15 cellular contexts compared by ENCODE assay signal in genomic region chr5:72441094-72441723, GRCh38.
DNase-seq lines count a peak whose midpoint lies in the region; ATAC-seq and TF ChIP-seq lines count a peak whose summit lies in the region.
"Had no signal": no experiment of that assay in that cellular context is flagged by ENCODE, and none has a peak within 500 bp of the region (broad histone marks: within the 10 kb centered on the region; RNA-seq: fewer than 3 reads in every experiment).

No MANE protein-coding gene starts in this region.

- H3K27ac Mint-ChIP-seq in endothelial cell (ENCODE audit: unreplicated experiment), result no peak overlapping the region
- H3K27ac Mint-ChIP-seq: nephron progenitor cell had no signal

- H3K4me3 ChIP-seq in psoas muscle (no peak overlapping the region), mesendoderm (ENCODE audit: low read length) (no peak overlapping the region)
- H3K4me3 ChIP-seq: HAP-1 had no signal

- H2BK15ac ChIP-seq in mesendoderm (replicated peaks; ENCODE audit: low read depth), result no peak overlapping the region

- H3K4me1 Mint-ChIP-seq in endothelial cell (ENCODE audit: unreplicated experiment), result peaks cover 27% of the 10 kb centered on the region

- H3K27me3 ChIP-seq in psoas muscle (ENCODE audit: insufficient read depth in 3 of 3, low read length in 2 of 3) (no peaks in the 10 kb centered on the region), mesendoderm (ENCODE audit: insufficient read depth, low read length, poor library complexity) (no peaks in the 10 kb centered on the region)
- H3K27me3 ChIP-seq: BE2C had no signal

- H3K23ac ChIP-seq in mesendoderm (ENCODE audit: low read length), result no peak overlapping the region

- H3K4ac ChIP-seq in mesendoderm (ENCODE audit: low read depth, low read length), result no peak overlapping the region

- H3K4me1 ChIP-seq in psoas muscle, result peaks cover 57% of the 10 kb centered on the region
- H3K4me1 ChIP-seq in mesendoderm (ENCODE audit: control insufficient read depth, low read depth, low read length), result no peaks in the 10 kb centered on the region
- H3K4me1 ChIP-seq: HAP-1 had no signal

- TF ChIP-seq CTCF in endothelial cell (IDR thresholded peaks at IDR 0.05; ENCODE audit: unreplicated experiment), result no peak
- TF ChIP-seq CTCF in psoas muscle (IDR thresholded peaks at IDR 0.05), result no peak

- no peak overlapping the region for H2BK5ac ChIP-seq in mesendoderm (ENCODE audit: low read length)

- H2AK5ac ChIP-seq in mesendoderm (ENCODE audit: low read length), result no peak overlapping the region

- no peak overlapping the region for H3K56ac ChIP-seq in mesendoderm (ENCODE audit: low read length)

- no peak overlapping the region for H4K8ac ChIP-seq in mesendoderm (ENCODE audit: low read depth, low read length)

- H3K9me3 ChIP-seq in psoas muscle, result no peaks in the 10 kb centered on the region
- H3K9me3 ChIP-seq: BE2C, HAP-1 had no signal

- peak; percentile 14 for DNase-seq in Daoy (ENCODE audit: low read depth)
- peak; percentile 51 for DNase-seq in LHCN-M2 (ENCODE audit: low read depth)
- DNase-seq in endothelial cell (ENCODE audit: low spot score), result no peak
- no peak for DNase-seq in psoas muscle
- no peak for DNase-seq in stimulated activated CD4-positive, alpha-beta T cell treated with anti-CD3 and anti-CD28 coated beads, Interleukin-12 subunit alpha, Interleukin-12 subunit beta, amount 100 ng/mL, for 4 hours
- no peak for DNase-seq in mesendoderm
- no peak for DNase-seq in SKM-1 treated with dmso at 0.1 percent for 144 hours (lab: John Stamatoyannopoulos, UW; ENCODE audit: unreplicated experiment)
- no peak for DNase-seq in HuH-7.5 (ENCODE audit: low spot score)
- DNase-seq: activated naive CD4-positive, alpha-beta T cell treated with Interleukin-2 at 50 U/mL for 16 hours; BE2C; DMS79; NCI-H1436; NCI-H524; nephron progenitor cell had no signal

- no peak overlapping the region for H3K9ac ChIP-seq in mesendoderm (ENCODE audit: low read length)

- 43 to 73% (median 57%) methylated on average over 4 of the region's 4 CpGs for WGBS in psoas muscle, 3 donors
- no CpG with 5 or more reads among the region's 4 CpGs for WGBS in mesendoderm (ENCODE audit: extremely low coverage, insufficient coverage, low lambda C conversion rate)

- peaks cover 11% of the 10 kb centered on the region for H3K27me3 Mint-ChIP-seq in endothelial cell (ENCODE audit: unreplicated experiment)

- no peak overlapping the region for H2BK120ac ChIP-seq in mesendoderm (ENCODE audit: low read depth, low read length)

- intact Hi-C loops in psoas muscle (cut with DNase I), result no loop called here

- H3K27ac ChIP-seq in psoas muscle (peak overlapping the region; percentile 80), mesendoderm (ENCODE audit: low read depth, low read length) (no peak overlapping the region)

- ATAC-seq in psoas muscle, result peak; percentile 23 to 42 (median 32)

- H3K4me2 ChIP-seq in mesendoderm (ENCODE audit: low read length), result no peak overlapping the region

- H3K9me3 Mint-ChIP-seq in endothelial cell (ENCODE audit: unreplicated experiment), result no peaks in the 10 kb centered on the region
- H3K9me3 Mint-ChIP-seq: nephron progenitor cell had no signal

- no peaks in the 10 kb centered on the region for H3K36me3 ChIP-seq in psoas muscle (ENCODE audit: insufficient read depth in 1 of 2, low read depth in 1 of 2)
- H3K36me3 ChIP-seq in mesendoderm (ENCODE audit: control insufficient read depth, insufficient read depth, low read length), result no peaks in the 10 kb centered on the region
- H3K36me3 ChIP-seq: BE2C, HAP-1 had no signal

- no peaks in the 10 kb centered on the region for H3K79me1 ChIP-seq in mesendoderm (ENCODE audit: low read length)

- H3K79me2 ChIP-seq in mesendoderm (ENCODE audit: control insufficient read depth, insufficient read depth, low read length), result no peaks in the 10 kb centered on the region

- no peak overlapping the region for H4K5ac ChIP-seq in mesendoderm (ENCODE audit: low read length)

- H3K36me3 Mint-ChIP-seq in endothelial cell (ENCODE audit: low read depth, unreplicated experiment), result peaks cover 27% of the 10 kb centered on the region

- H3K18ac ChIP-seq in mesendoderm (ENCODE audit: low read length), result no peak overlapping the region

- peak overlapping the region; percentile 76 for H3K4me3 Mint-ChIP-seq in endothelial cell (ENCODE audit: unreplicated experiment)
- H3K4me3 Mint-ChIP-seq: nephron progenitor cell had no signal

Comparison
In these comparisons a context has a peak if more than half of its experiments do, and no peak if none do; other contexts are left out.
1. DNase-seq: peak in Daoy (single experiment) and LHCN-M2 (single experiment); none in endothelial cell (single experiment), psoas muscle (0 of 2), stimulated activated CD4-positive, alpha-beta T cell treated with anti-CD3 and anti-CD28 coated beads, Interleukin-12 subunit alpha, Interleukin-12 subunit beta, amount 100 ng/mL, for 4 hours (single experiment), mesendoderm (single experiment), SKM-1 treated with dmso at 0.1 percent for 144 hours (single experiment) and HuH-7.5 (single experiment).